Comparison of ENCODE assay signal across 23 cellular contexts in genomic region chr14:102672410-102672960, GRCh38.
DNase-seq lines count a peak whose midpoint lies in the region; ATAC-seq, FAIRE-seq and TF ChIP-seq lines count a peak whose summit lies in the region.
"Had no signal": no experiment of that assay in that cellular context is flagged by ENCODE, and none has a peak within 500 bp of the region (broad histone marks: within the 10 kb centered on the region; RNA-seq: fewer than 3 reads in every experiment).

No MANE protein-coding gene starts in this region.

- no peaks in the 10 kb centered on the region for H3K9me1 ChIP-seq in K562 (ENCODE audit: control insufficient read depth, insufficient read depth, low read length)

- H3K9me3 ChIP-seq in A673 (ENCODE audit: low read depth, low read length, poor library complexity, severe bottlenecking) (no peaks in the 10 kb centered on the region), H9 (ENCODE audit: control insufficient read depth, low read depth, low read length) (no peaks in the 10 kb centered on the region), K562 (replicated peaks; ENCODE audit: control insufficient read depth, insufficient read depth, low read depth, low read length) (no peaks in the 10 kb centered on the region), heart left ventricle (no peaks in the 10 kb centered on the region)
- H3K9me3 ChIP-seq: SJSA1 had no signal

- in situ Hi-C loops in K562 (cut with MboI): no loop called here

- H3K9ac ChIP-seq in H9 (ENCODE audit: extremely low read depth, insufficient read length, low read length) (no peak overlapping the region), K562 (ENCODE audit: insufficient read depth in 1 of 2, low read depth in 2 of 2, low read length in 2 of 2) (no peak overlapping the region)
- H3K9ac ChIP-seq: BLaER1 had no signal

- H3K18ac ChIP-seq in H9 (ENCODE audit: insufficient read length, low read depth, low read length): no peak overlapping the region

- H2BK20ac ChIP-seq in H9 (ENCODE audit: low read depth, low read length, poor library complexity, severe bottlenecking): no peak overlapping the region

- H3K27me3 ChIP-seq in A673 (replicated peaks; ENCODE audit: insufficient read depth, low read depth, low read length, poor library complexity) (no peaks in the 10 kb centered on the region), H9 (ENCODE audit: insufficient read depth, low read length) (no peaks in the 10 kb centered on the region), K562 (ENCODE audit: control insufficient read depth in 2 of 2, insufficient read depth in 2 of 2, low read length in 2 of 2) (no peaks in the 10 kb centered on the region), heart left ventricle (no peaks in the 10 kb centered on the region)
- H3K27me3 ChIP-seq: BLaER1, SJSA1 had no signal

- H4K20me1 ChIP-seq in H9 (ENCODE audit: control insufficient read depth, insufficient read depth, insufficient read length) (no peaks in the 10 kb centered on the region), K562 (replicated peaks; ENCODE audit: control insufficient read depth, insufficient read depth, low read length) (no peaks in the 10 kb centered on the region)

- peaks cover 14% of the 10 kb centered on the region for H3K79me1 ChIP-seq in H9 (ENCODE audit: insufficient read depth, low read depth, low read length, poor library complexity, severe bottlenecking)

- H2AK5ac ChIP-seq in H9 (ENCODE audit: insufficient read length, low read length): no peak overlapping the region

- no peaks in the 10 kb centered on the region for H3K23me2 ChIP-seq in H9 (ENCODE audit: insufficient read length, low read depth, low read length, poor library complexity, severe bottlenecking)

- H3K4me1 ChIP-seq in A673 (ENCODE audit: insufficient read depth, low read length, poor library complexity, severe bottlenecking) (peaks cover 16% of the 10 kb centered on the region), H9 (ENCODE audit: insufficient read depth, low read length) (no peaks in the 10 kb centered on the region), K562 (replicated peaks in 1 of 2; ENCODE audit: control insufficient read depth in 2 of 2, insufficient read depth in 2 of 2, low read length in 2 of 2) (peaks cover 0 to 3% of the 10 kb centered on the region in 2 experiments; a peak in 4 of 5 replicates), heart left ventricle (no peaks in the 10 kb centered on the region)

- H3K4me3 Mint-ChIP-seq in H9: no peak overlapping the region
- no peak overlapping the region for H3K4me3 Mint-ChIP-seq in nephron progenitor cell
- H3K4me3 Mint-ChIP-seq: CD4-positive, alpha-beta T cell; GM23338 had no signal

- no peak overlapping the region for H3K4ac ChIP-seq in H9 (ENCODE audit: low read depth, low read length)

- TF ChIP-seq EP300 in K562 (IDR thresholded peaks at IDR 0.05; ENCODE audit: low read length): no peak

- H2BK12ac ChIP-seq in H9 (ENCODE audit: insufficient read length, low read depth, low read length): no peak overlapping the region

- H3K36me3 ChIP-seq in A673 (ENCODE audit: insufficient read depth, low read length, poor library complexity, severe bottlenecking): peaks cover 12% of the 10 kb centered on the region
- H3K36me3 ChIP-seq in K562 (ENCODE audit: control insufficient read depth, insufficient read depth, low read length): peaks cover 22% of the 10 kb centered on the region; the same call in 2 of the 3 replicates
- H3K36me3 ChIP-seq in heart left ventricle: no peaks in the 10 kb centered on the region

- H4K91ac ChIP-seq in H9 (ENCODE audit: insufficient read length, low read depth, low read length): no peak overlapping the region

- H3K4me3 ChIP-seq in A673 (ENCODE audit: low read depth, low read length, poor library complexity, severe bottlenecking) (no peak overlapping the region), K562 (no peak overlapping the region), fibroblast of villous mesenchyme (ENCODE audit: low read depth, low read length) (no peak overlapping the region), heart left ventricle (no peak overlapping the region)
- H3K4me3 ChIP-seq: BLaER1, GM23338, SJSA1 had no signal

- peaks cover 18 to 31% (median 23%) of the 10 kb centered on the region in 3 experiments for H3K36me3 Mint-ChIP-seq in H9 (ENCODE audit: insufficient read depth in 1 of 3, low read depth in 3 of 3)
- H3K36me3 Mint-ChIP-seq in nephron progenitor cell (ENCODE audit: low read depth): peaks cover 49% of the 10 kb centered on the region

- H4K8ac ChIP-seq in H9 (replicated peaks; ENCODE audit: insufficient read length, low read depth, low read length): no peak overlapping the region

- no peak overlapping the region for H3K23ac ChIP-seq in H9 (ENCODE audit: insufficient read length, low read depth, low read length)

- H2BK5ac ChIP-seq in H9 (ENCODE audit: insufficient read length, low read length): no peak overlapping the region

- H4K5ac ChIP-seq in H9 (ENCODE audit: insufficient read length, low read depth, low read length): no peak overlapping the region

- H3K27ac ChIP-seq in A673 (ENCODE audit: low read depth, low read length, poor library complexity, severe bottlenecking) (no peak overlapping the region), H9 (ENCODE audit: insufficient read length, low read depth, low read length) (no peak overlapping the region), K562 (ENCODE audit: extremely low read depth, low read depth, low read length) (no peak overlapping the region), heart left ventricle (no peak overlapping the region)
- H3K27ac ChIP-seq: BLaER1, SJSA1 had no signal

- WGBS in H9 (ENCODE audit: extremely low coverage, insufficient read length, low lambda C conversion rate): no CpG with 5 or more reads among the region's 5 CpGs
- WGBS in K562 (ENCODE audit: insufficient coverage, low coverage, missing lambda C conversion rate): 100% methylated on average over 2 of the region's 5 CpGs
- 98 to 100% (median 99%) methylated on average over 5 of the region's 5 CpGs for WGBS in heart left ventricle, 4 donors

- ATAC-seq in K562: no peak
- ATAC-seq in heart left ventricle: no peak
- ATAC-seq: GM23338, Right ventricle myocardium inferior had no signal

- TF ChIP-seq CTCF in A673 (conservative IDR thresholded peaks at IDR 0.05; ENCODE audit: low read depth, low read length): 0 out of 2 replicates have a peak, but pooled peaks have one; percentile 10
- TF ChIP-seq CTCF in H9 (conservative IDR thresholded peaks at IDR 0.05): 0 out of 3 replicates have a peak, but pooled peaks have one; percentile 15
- TF ChIP-seq CTCF in K562 (IDR thresholded peaks at IDR 0.05 in 2 of 3, conservative IDR thresholded peaks at IDR 0.05 in 1 of 3; ENCODE audit: insufficient read depth in 2 of 3, low read depth in 1 of 3, low read length in 3 of 3): no peak
- peak; percentile 2 for TF ChIP-seq CTCF in fibroblast of villous mesenchyme (IDR thresholded peaks at IDR 0.05; ENCODE audit: insufficient read depth, low read depth, low read length)
- no peak for TF ChIP-seq CTCF in heart left ventricle (IDR thresholded peaks at IDR 0.05)
- TF ChIP-seq CTCF in nephron progenitor cell (IDR thresholded peaks at IDR 0.05): no peak

- no TSS peak for BruUV-seq in A673 (replicated peaks; lab: Mats Ljungman, UMichigan)
- BruUV-seq in K562 (replicated peaks; lab: Mats Ljungman, UMichigan): no TSS peak

- no peak for DNase-seq in A673 (ENCODE audit: low spot score)
- DNase-seq in H9: no peak
- no peak for DNase-seq in K562 (ENCODE audit: extremely low read depth in 1 of 4, low spot score in 3 of 4)
- DNase-seq in fibroblast of villous mesenchyme (ENCODE audit: low read depth): no peak
- no peak for DNase-seq in activated naive CD4-positive, alpha-beta T cell (lab: John Stamatoyannopoulos, UW)
- no peak for DNase-seq in NCI-H1092 (lab: John Stamatoyannopoulos, UW)
- no peak for DNase-seq in heart left ventricle
- DNase-seq in nephron progenitor cell: no peak
- DNase-seq: CD4-positive, alpha-beta T cell; COR-L47; DMS79; Kasumi-1; NCI-H1417; NCI-H1694 treated with DMSO at 0.1 percent for 48 hours; NCI-H2081 treated with DMSO at 0.1 percent for 48 hours; NCI-H2171 treated with DMSO at 0.1 percent for 48 hours; NCI-H446; NCI-H526 had no signal

- H3K14ac ChIP-seq in H9 (ENCODE audit: insufficient read depth, low read length): no peak overlapping the region

- CTCF ChIA-PET in A673 (lab: Charles Lee) (no interaction called here), K562 (lab: Yijun Ruan, JAX; ENCODE audit: low intra/inter-chr PET ratio) (no interaction called here)

- H3K79me2 ChIP-seq in H9 (ENCODE audit: insufficient read depth, low read length) (peaks cover 6% of the 10 kb centered on the region; the same call in 1 of the 2 replicates), K562 (ENCODE audit: control insufficient read depth, insufficient read depth, low read length) (peaks cover 77% of the 10 kb centered on the region)

- no peak for FAIRE-seq in K562 (lab: Jason Lieb, UNC)
- FAIRE-seq: A204.1 had no signal

- H2BK15ac ChIP-seq in H9 (ENCODE audit: low read depth, low read length): no peak overlapping the region

- H3K27me3 Mint-ChIP-seq in H9 (ENCODE audit: low read depth): no peaks in the 10 kb centered on the region; the same call in 1 of the 2 replicates
- peaks cover 4% of the 10 kb centered on the region for H3K27me3 Mint-ChIP-seq in nephron progenitor cell (ENCODE audit: low read depth, poor library complexity)
- H3K27me3 Mint-ChIP-seq: CD4-positive, alpha-beta T cell had no signal

- H3K4me1 Mint-ChIP-seq in H9: peaks cover 10 to 13% of the 10 kb centered on the region in 2 experiments
- peaks cover 22% of the 10 kb centered on the region for H3K4me1 Mint-ChIP-seq in nephron progenitor cell

- H3K4me2 ChIP-seq in H9 (ENCODE audit: insufficient read depth, insufficient read length, low read length) (no peak overlapping the region), K562 (ENCODE audit: insufficient read depth, low read length) (no peak overlapping the region)
- H3K4me2 ChIP-seq: BLaER1, GM23338 had no signal

- no peak overlapping the region for H3K56ac ChIP-seq in H9 (ENCODE audit: insufficient read length, low read depth, low read length)

- TF ChIP-seq POLR2A in K562 (conservative IDR thresholded peaks at IDR 0.05) (no peak), heart left ventricle (IDR thresholded peaks at IDR 0.05) (no peak)

- no peak overlapping the region for H3T11ph ChIP-seq in H9 (ENCODE audit: low read length)

- POLR2A ChIA-PET in A673 (lab: Charles Lee; ENCODE audit: low non-redundant PET): no interaction called here
- POLR2A ChIA-PET in K562 (lab: Yijun Ruan, JAX): no interaction called here

- no peak for TF ChIP-seq RAD21 in K562 (CRISPR knock-in tag; conservative IDR thresholded peaks at IDR 0.05 in 1 of 2, IDR thresholded peaks at IDR 0.05 in 1 of 2)

- H2AFZ ChIP-seq in H9 (ENCODE audit: low read length) (no peak overlapping the region), K562 (ENCODE audit: low read depth, low read length) (no peak overlapping the region)
- H2AFZ ChIP-seq: GM23338 had no signal

- intact Hi-C loops in A673 (cut with micrococcal nuclease; ENCODE audit: unreplicated experiment) (no loop called here), K562 (cut with micrococcal nuclease) (no loop called here), heart left ventricle (cut with DNase I) (no loop called here)

- no peak overlapping the region for H2BK120ac ChIP-seq in H9 (ENCODE audit: low read depth, low read length, poor library complexity, severe bottlenecking)

- H3K27ac Mint-ChIP-seq in H9 (no peak overlapping the region), nephron progenitor cell (no peak overlapping the region)
- H3K27ac Mint-ChIP-seq: CD4-positive, alpha-beta T cell; GM23338 had no signal

- H3K9me3 Mint-ChIP-seq in H9 (peaks cover 10 to 16% of the 10 kb centered on the region in 2 experiments), nephron progenitor cell (peaks cover 41% of the 10 kb centered on the region)
- H3K9me3 Mint-ChIP-seq: CD4-positive, alpha-beta T cell had no signal

Comparison
In these comparisons a context has a peak if more than half of its experiments do, and no peak if none do; other contexts are left out.
1. CTCF ChIP-seq: peak in A673 (single experiment), H9 (single experiment) and fibroblast of villous mesenchyme (single experiment); none in K562 (0 of 3), heart left ventricle (0 of 12) and nephron progenitor cell (single experiment).